9 cellular contexts compared by ENCODE assay signal in genomic region chr1:225454067-225454618, GRCh38. TPM values are rescaled to one million over a fixed set of nuclear protein-coding genes. Genes with fewer than 3 reads are reported as not detected.
DNase-seq lines count a peak whose midpoint lies in the region; ATAC-seq and TF ChIP-seq lines count a peak whose summit lies in the region.
"Had no signal": no experiment of that assay in that cellular context is flagged by ENCODE, and none has a peak within 500 bp of the region (broad histone marks: within the 10 kb centered on the region; RNA-seq: fewer than 3 reads in every experiment).

No MANE protein-coding gene starts in this region.

- peaks cover 31% of the 10 kb centered on the region for H3K4me1 Mint-ChIP-seq in activated naive CD4-positive, alpha-beta T cell treated with anti-CD3 and anti-CD28 coated beads for 36 hours (ENCODE audit: low read depth)
- H3K4me1 Mint-ChIP-seq in activated naive CD4-positive, alpha-beta T cell treated with anti-CD3 and anti-CD28 coated beads, Interleukin-2, amount 10 ng/mL, durations not matched to agents 7 days and 5 days = peaks cover 40% of the 10 kb centered on the region

- H3K27me3 ChIP-seq in esophagus (ENCODE audit: control insufficient read depth in 1 of 2, insufficient read depth in 2 of 2, low read length in 2 of 2) (no peaks in the 10 kb centered on the region), vagina (no peaks in the 10 kb centered on the region)

- H3K36me3 Mint-ChIP-seq in activated naive CD4-positive, alpha-beta T cell treated with anti-CD3 and anti-CD28 coated beads for 36 hours (ENCODE audit: low read depth) = no peaks in the 10 kb centered on the region
- H3K36me3 Mint-ChIP-seq in activated naive CD4-positive, alpha-beta T cell treated with anti-CD3 and anti-CD28 coated beads, Interleukin-2, amount 10 ng/mL, durations not matched to agents 7 days and 5 days = no peaks in the 10 kb centered on the region
- H3K36me3 Mint-ChIP-seq: CD8-positive, alpha-beta T cell had no signal

- CTCF ChIA-PET in activated naive CD4-positive, alpha-beta T cell treated with anti-CD3 and anti-CD28 coated beads for 36 hours (lab: Charles Lee) = interaction anchor here (0.9 to 2.2 kb wide), 4 partner anchors 9 to 1255 kb away, joined by 3 to 8 read pairs (median 4); no protein-coding TSS in a partner anchor
- CTCF ChIA-PET in activated naive CD4-positive, alpha-beta T cell treated with anti-CD3 and anti-CD28 coated beads, Interleukin-2, amount 10 ng/mL, durations not matched to agents 7 days and 5 days (lab: Charles Lee) = interaction anchor here (0.9 to 2.4 kb wide), 2 partner anchors 10 to 21 kb away, joined by 3 to 12 read pairs; no protein-coding TSS in a partner anchor

- peaks cover 4 to 15% of the 10 kb centered on the region in 2 donors for H3K4me1 ChIP-seq in esophagus (ENCODE audit: control insufficient read depth in 2 of 2, insufficient read depth in 2 of 2, low read length in 1 of 2)
- H3K4me1 ChIP-seq in vagina = peaks cover 28% of the 10 kb centered on the region

- H3K27me3 Mint-ChIP-seq in activated naive CD4-positive, alpha-beta T cell treated with anti-CD3 and anti-CD28 coated beads for 36 hours (ENCODE audit: low read depth) = no peaks in the 10 kb centered on the region
- peaks cover 7% of the 10 kb centered on the region for H3K27me3 Mint-ChIP-seq in activated naive CD4-positive, alpha-beta T cell treated with anti-CD3 and anti-CD28 coated beads, Interleukin-2, amount 10 ng/mL, durations not matched to agents 7 days and 5 days

- H3K27ac ChIP-seq in esophagus (ENCODE audit: low read depth in 2 of 2, low read length in 1 of 2) = peak overlapping the region; percentile 66 to 97
- peak overlapping the region; percentile 48 for H3K27ac ChIP-seq in vagina

- TF ChIP-seq CTCF in vagina (IDR thresholded peaks at IDR 0.05) = no peak

- no peak overlapping the region for H3K4me3 Mint-ChIP-seq in activated naive CD4-positive, alpha-beta T cell treated with anti-CD3 and anti-CD28 coated beads for 36 hours
- H3K4me3 Mint-ChIP-seq in activated naive CD4-positive, alpha-beta T cell treated with anti-CD3 and anti-CD28 coated beads, Interleukin-2, amount 10 ng/mL, durations not matched to agents 7 days and 5 days = no peak overlapping the region
- H3K4me3 Mint-ChIP-seq: CD8-positive, alpha-beta T cell had no signal

- 23% methylated on average over 4 of the region's 4 CpGs for WGBS in esophagus, 2 donors

- H3K4me3 ChIP-seq in esophagus (ENCODE audit: low read depth in 1 of 2, low read length in 2 of 2) (no peak overlapping the region), vagina (no peak overlapping the region)

- H3K9me3 ChIP-seq in esophagus (ENCODE audit: control insufficient read depth in 2 of 2, insufficient read depth in 1 of 2, low read depth in 1 of 2, low read length in 1 of 2) = no peaks in the 10 kb centered on the region
- H3K9me3 ChIP-seq in vagina = no peaks in the 10 kb centered on the region

- intact Hi-C loops in activated naive CD4-positive, alpha-beta T cell treated with anti-CD3 and anti-CD28 coated beads for 36 hours (cut with micrococcal nuclease) = loop anchor here (1.0 kb wide), 1 partner anchor 9 kb away; no protein-coding TSS in a partner anchor
- intact Hi-C loops in vagina (cut with DNase I) = no loop called here

- peak overlapping the region; percentile 82 for H3K27ac Mint-ChIP-seq in activated naive CD4-positive, alpha-beta T cell treated with anti-CD3 and anti-CD28 coated beads for 36 hours
- no peak overlapping the region for H3K27ac Mint-ChIP-seq in activated naive CD4-positive, alpha-beta T cell treated with anti-CD3 and anti-CD28 coated beads, Interleukin-2, amount 10 ng/mL, durations not matched to agents 7 days and 5 days

- peak; percentile 10 for DNase-seq in activated naive CD4-positive, alpha-beta T cell treated with anti-CD3 and anti-CD28 coated beads for 36 hours
- DNase-seq in activated naive CD4-positive, alpha-beta T cell treated with anti-CD3 and anti-CD28 coated beads, Interleukin-2, amount 10 ng/mL, durations not matched to agents 7 days and 5 days = no peak
- peak; percentile 74 for DNase-seq in NCI-H748 treated with DMSO at 0.1 percent for 48 hours (lab: John Stamatoyannopoulos, UW)
- no peak for DNase-seq in vagina (ENCODE audit: extremely low spot score in 2 of 2)

- H3K36me3 ChIP-seq in esophagus (ENCODE audit: control insufficient read depth in 2 of 2, insufficient read depth in 2 of 2, low read length in 1 of 2) (no peaks in the 10 kb centered on the region), vagina (no peaks in the 10 kb centered on the region)

- no peak for ATAC-seq in GM21717 (IDR thresholded peaks at IDR 0.05; ENCODE audit: unreplicated experiment)
- ATAC-seq in HG03457 (IDR thresholded peaks at IDR 0.05; ENCODE audit: unreplicated experiment) = no peak
- no peak for ATAC-seq in GM21526 (IDR thresholded peaks at IDR 0.05; ENCODE audit: low FRiP score, unreplicated experiment)

- no peak for TF ChIP-seq POLR2A in vagina (IDR thresholded peaks at IDR 0.05)

- no peaks in the 10 kb centered on the region for H3K9me3 Mint-ChIP-seq in activated naive CD4-positive, alpha-beta T cell treated with anti-CD3 and anti-CD28 coated beads for 36 hours
- H3K9me3 Mint-ChIP-seq in activated naive CD4-positive, alpha-beta T cell treated with anti-CD3 and anti-CD28 coated beads, Interleukin-2, amount 10 ng/mL, durations not matched to agents 7 days and 5 days = peaks cover 3% of the 10 kb centered on the region
- H3K9me3 Mint-ChIP-seq: CD8-positive, alpha-beta T cell had no signal

RNA-seq across cellular contexts. Expression of gene LBR, which starts 26.3 kb away (rescaled TPM):
- 100 to 1,000 TPM; 132 to 138 TPM for total RNA-seq in activated naive CD4-positive, alpha-beta T cell treated with anti-CD3 and anti-CD28 coated beads for 36 hours
- polyA plus RNA-seq in esophagus = 10 to 100 TPM; 18.0 to 21.0 TPM
- 41.5 TPM for total RNA-seq in vagina

Comparison
In these comparisons a context has a peak if more than half of its experiments do, and no peak if none do; other contexts are left out.
1. DNase-seq: peak in activated naive CD4-positive, alpha-beta T cell treated with anti-CD3 and anti-CD28 coated beads for 36 hours (single experiment) and NCI-H748 treated with DMSO at 0.1 percent for 48 hours (single experiment); none in activated naive CD4-positive, alpha-beta T cell treated with anti-CD3 and anti-CD28 coated beads, Interleukin-2, amount 10 ng/mL, durations not matched to agents 7 days and 5 days (single experiment) and vagina (0 of 2).